Comparison of ENCODE assay signal across 1 cellular context in genomic region chr3:130783629-130784028, GRCh38.
TF ChIP-seq lines count a peak whose summit lies in the region.

No MANE protein-coding gene starts in this region.

TF ChIP-seq in SK-N-SH, 30 proteins besides CTCF, POLR2A, EP300 and RAD21 (continued from another document):
- TF ChIP-seq, protein P1, sequence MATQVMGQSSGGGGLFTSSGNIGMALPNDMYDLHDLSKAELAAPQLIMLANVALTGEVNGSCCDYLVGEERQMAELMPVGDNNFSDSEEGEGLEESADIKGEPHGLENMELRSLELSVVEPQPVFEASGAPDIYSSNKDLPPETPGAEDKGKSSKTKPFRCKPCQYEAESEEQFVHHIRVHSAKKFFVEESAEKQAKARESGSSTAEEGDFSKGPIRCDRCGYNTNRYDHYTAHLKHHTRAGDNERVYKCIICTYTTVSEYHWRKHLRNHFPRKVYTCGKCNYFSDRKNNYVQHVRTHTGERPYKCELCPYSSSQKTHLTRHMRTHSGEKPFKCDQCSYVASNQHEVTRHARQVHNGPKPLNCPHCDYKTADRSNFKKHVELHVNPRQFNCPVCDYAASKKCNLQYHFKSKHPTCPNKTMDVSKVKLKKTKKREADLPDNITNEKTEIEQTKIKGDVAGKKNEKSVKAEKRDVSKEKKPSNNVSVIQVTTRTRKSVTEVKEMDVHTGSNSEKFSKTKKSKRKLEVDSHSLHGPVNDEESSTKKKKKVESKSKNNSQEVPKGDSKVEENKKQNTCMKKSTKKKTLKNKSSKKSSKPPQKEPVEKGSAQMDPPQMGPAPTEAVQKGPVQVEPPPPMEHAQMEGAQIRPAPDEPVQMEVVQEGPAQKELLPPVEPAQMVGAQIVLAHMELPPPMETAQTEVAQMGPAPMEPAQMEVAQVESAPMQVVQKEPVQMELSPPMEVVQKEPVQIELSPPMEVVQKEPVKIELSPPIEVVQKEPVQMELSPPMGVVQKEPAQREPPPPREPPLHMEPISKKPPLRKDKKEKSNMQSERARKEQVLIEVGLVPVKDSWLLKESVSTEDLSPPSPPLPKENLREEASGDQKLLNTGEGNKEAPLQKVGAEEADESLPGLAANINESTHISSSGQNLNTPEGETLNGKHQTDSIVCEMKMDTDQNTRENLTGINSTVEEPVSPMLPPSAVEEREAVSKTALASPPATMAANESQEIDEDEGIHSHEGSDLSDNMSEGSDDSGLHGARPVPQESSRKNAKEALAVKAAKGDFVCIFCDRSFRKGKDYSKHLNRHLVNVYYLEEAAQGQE (IDR thresholded peaks at IDR 0.05; ENCODE audit: low read depth, low read length), result no peak
- TF ChIP-seq TCF12 (IDR thresholded peaks at IDR 0.05), result no peak
